1 cellular context compared by ENCODE assay signal in the genomic region with DNA sequence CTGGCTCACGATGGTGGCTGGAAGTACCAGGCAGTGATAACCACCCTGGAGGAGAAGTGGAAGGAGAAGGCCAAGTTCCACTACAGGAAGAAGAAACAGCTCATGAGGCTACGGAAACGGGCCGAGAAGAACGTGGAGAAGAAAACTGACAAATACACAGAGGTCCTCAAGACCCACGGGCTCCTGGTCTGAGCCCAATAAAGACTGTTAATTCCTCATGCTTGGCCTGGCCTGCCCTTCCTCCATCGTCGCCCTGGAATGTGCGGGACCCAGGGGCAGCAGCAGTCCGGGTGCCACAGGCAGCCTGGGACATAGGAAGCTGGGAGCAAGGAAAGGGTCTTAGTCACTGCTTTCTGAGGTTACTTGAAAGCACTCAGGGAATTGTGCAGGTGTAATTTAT.
TF ChIP-seq lines count a peak whose summit lies in the region.

No MANE protein-coding gene starts in this region.

TF ChIP-seq in HepG2, 621 proteins besides CTCF, POLR2A, EP300 and RAD21:
- TF ChIP-seq MED13 (CRISPR knock-in tag; IDR thresholded peaks at IDR 0.05) (no peak), ZNF512B (CRISPR knock-in tag; IDR thresholded peaks at IDR 0.05; ENCODE audit: borderline replicate concordance) (no peak), KLF13 (CRISPR knock-in tag; IDR thresholded peaks at IDR 0.05) (no peak), ZNF567 (CRISPR knock-in tag; IDR thresholded peaks at IDR 0.05; ENCODE audit: borderline replicate concordance) (no peak), HNRNPK (IDR thresholded peaks at IDR 0.05; ENCODE audit: low read depth, low read length, poor library complexity, severe bottlenecking) (no peak), SMYD3 (CRISPR knock-in tag; IDR thresholded peaks at IDR 0.05) (no peak), MBNL3 (CRISPR knock-in tag; conservative IDR thresholded peaks at IDR 0.05) (no peak), KMT2A (CRISPR knock-in tag; IDR thresholded peaks at IDR 0.05) (no peak), HMGA1 (CRISPR knock-in tag; conservative IDR thresholded peaks at IDR 0.05) (no peak), BCL6 (CRISPR knock-in tag; IDR thresholded peaks at IDR 0.05) (no peak), TCF7L2 (IDR thresholded peaks at IDR 0.05; ENCODE audit: low read depth, low read length) (no peak), PHF8 (CRISPR knock-in tag; IDR thresholded peaks at IDR 0.05) (no peak), CREB1 (IDR thresholded peaks at IDR 0.05) (no peak), CREB1 (CRISPR knock-in tag; IDR thresholded peaks at IDR 0.05) (no peak), ZNF446 (CRISPR knock-in tag; IDR thresholded peaks at IDR 0.05) (no peak)
- TF ChIP-seq, protein P1, sequence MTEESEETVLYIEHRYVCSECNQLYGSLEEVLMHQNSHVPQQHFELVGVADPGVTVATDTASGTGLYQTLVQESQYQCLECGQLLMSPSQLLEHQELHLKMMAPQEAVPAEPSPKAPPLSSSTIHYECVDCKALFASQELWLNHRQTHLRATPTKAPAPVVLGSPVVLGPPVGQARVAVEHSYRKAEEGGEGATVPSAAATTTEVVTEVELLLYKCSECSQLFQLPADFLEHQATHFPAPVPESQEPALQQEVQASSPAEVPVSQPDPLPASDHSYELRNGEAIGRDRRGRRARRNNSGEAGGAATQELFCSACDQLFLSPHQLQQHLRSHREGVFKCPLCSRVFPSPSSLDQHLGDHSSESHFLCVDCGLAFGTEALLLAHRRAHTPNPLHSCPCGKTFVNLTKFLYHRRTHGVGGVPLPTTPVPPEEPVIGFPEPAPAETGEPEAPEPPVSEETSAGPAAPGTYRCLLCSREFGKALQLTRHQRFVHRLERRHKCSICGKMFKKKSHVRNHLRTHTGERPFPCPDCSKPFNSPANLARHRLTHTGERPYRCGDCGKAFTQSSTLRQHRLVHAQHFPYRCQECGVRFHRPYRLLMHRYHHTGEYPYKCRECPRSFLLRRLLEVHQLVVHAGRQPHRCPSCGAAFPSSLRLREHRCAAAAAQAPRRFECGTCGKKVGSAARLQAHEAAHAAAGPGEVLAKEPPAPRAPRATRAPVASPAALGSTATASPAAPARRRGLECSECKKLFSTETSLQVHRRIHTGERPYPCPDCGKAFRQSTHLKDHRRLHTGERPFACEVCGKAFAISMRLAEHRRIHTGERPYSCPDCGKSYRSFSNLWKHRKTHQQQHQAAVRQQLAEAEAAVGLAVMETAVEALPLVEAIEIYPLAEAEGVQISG (CRISPR knock-in tag; IDR thresholded peaks at IDR 0.05) = no peak
- TF ChIP-seq, protein P2, sequence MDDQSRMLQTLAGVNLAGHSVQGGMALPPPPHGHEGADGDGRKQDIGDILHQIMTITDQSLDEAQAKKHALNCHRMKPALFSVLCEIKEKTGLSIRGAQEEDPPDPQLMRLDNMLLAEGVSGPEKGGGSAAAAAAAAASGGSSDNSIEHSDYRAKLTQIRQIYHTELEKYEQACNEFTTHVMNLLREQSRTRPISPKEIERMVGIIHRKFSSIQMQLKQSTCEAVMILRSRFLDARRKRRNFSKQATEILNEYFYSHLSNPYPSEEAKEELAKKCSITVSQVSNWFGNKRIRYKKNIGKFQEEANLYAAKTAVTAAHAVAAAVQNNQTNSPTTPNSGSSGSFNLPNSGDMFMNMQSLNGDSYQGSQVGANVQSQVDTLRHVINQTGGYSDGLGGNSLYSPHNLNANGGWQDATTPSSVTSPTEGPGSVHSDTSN (CRISPR knock-in tag; IDR thresholded peaks at IDR 0.05; ENCODE audit: borderline replicate concordance) = no peak
- TF ChIP-seq, protein P3, sequence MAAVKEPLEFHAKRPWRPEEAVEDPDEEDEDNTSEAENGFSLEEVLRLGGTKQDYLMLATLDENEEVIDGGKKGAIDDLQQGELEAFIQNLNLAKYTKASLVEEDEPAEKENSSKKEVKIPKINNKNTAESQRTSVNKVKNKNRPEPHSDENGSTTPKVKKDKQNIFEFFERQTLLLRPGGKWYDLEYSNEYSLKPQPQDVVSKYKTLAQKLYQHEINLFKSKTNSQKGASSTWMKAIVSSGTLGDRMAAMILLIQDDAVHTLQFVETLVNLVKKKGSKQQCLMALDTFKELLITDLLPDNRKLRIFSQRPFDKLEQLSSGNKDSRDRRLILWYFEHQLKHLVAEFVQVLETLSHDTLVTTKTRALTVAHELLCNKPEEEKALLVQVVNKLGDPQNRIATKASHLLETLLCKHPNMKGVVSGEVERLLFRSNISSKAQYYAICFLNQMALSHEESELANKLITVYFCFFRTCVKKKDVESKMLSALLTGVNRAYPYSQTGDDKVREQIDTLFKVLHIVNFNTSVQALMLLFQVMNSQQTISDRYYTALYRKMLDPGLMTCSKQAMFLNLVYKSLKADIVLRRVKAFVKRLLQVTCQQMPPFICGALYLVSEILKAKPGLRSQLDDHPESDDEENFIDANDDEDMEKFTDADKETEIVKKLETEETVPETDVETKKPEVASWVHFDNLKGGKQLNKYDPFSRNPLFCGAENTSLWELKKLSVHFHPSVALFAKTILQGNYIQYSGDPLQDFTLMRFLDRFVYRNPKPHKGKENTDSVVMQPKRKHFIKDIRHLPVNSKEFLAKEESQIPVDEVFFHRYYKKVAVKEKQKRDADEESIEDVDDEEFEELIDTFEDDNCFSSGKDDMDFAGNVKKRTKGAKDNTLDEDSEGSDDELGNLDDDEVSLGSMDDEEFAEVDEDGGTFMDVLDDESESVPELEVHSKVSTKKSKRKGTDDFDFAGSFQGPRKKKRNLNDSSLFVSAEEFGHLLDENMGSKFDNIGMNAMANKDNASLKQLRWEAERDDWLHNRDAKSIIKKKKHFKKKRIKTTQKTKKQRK (IDR thresholded peaks at IDR 0.05; ENCODE audit: low read length) = no peak
- TF ChIP-seq, protein P4, sequence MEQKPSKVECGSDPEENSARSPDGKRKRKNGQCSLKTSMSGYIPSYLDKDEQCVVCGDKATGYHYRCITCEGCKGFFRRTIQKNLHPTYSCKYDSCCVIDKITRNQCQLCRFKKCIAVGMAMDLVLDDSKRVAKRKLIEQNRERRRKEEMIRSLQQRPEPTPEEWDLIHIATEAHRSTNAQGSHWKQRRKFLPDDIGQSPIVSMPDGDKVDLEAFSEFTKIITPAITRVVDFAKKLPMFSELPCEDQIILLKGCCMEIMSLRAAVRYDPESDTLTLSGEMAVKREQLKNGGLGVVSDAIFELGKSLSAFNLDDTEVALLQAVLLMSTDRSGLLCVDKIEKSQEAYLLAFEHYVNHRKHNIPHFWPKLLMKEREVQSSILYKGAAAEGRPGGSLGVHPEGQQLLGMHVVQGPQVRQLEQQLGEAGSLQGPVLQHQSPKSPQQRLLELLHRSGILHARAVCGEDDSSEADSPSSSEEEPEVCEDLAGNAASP (CRISPR knock-in tag; IDR thresholded peaks at IDR 0.05; ENCODE audit: borderline replicate concordance) = no peak
- TF ChIP-seq, protein P5, sequence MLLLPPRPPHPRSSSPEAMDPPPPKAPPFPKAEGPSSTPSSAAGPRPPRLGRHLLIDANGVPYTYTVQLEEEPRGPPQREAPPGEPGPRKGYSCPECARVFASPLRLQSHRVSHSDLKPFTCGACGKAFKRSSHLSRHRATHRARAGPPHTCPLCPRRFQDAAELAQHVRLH (CRISPR knock-in tag; IDR thresholded peaks at IDR 0.05; ENCODE audit: borderline replicate concordance, low read depth) = no peak
